Comparison of ENCODE assay signal across 1 cellular context in the genomic region with DNA sequence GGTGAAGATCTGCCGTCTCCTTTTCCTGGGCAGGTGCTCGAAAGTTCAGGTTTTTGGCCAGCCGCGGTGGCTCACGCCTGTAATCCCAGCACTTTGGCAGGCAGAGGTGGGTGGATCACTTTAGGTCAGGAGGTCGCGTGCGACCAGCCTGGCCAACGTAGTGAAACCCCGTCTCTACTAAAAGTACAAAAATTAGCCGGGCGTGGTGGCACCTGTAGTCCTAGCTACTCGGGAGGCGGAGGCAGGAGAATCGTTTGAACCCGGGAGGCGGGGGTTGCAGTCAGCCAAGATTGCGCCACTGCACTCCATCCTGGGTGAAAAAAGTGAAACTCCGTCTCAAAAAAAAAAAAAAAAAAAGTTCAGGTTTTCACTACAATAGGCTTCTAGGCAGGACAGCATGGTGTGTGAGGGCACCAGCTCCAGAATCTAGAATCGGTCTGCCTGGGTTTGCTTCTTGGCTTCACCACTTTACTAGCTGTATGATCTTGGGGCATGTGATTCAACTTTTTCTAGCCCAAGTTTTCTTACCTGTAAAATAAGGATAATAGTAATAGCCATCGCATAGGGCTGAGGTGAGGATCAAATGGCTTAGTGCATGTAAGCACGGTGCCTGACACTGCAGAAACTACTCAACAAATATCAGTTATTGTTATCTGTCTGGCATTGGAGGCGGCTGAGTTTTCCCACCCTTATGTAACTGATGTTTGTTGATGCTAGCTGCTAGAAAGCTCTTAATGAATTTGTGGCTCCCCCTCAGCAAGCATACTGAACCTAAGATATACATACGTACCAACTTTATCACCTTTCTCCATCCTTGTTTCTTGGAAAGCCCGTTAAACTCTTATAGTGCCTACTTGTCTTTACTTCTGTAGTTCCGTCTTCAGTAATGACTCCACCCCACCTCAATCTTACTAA.
TF ChIP-seq lines count a peak whose summit lies in the region.

No MANE protein-coding gene starts in this region.

TF ChIP-seq in GM12878, 131 proteins besides CTCF, POLR2A, EP300 and RAD21 (continued from another document):
- no peak for TF ChIP-seq MTA2 (IDR thresholded peaks at IDR 0.05; ENCODE audit: low read depth)
- no peak for TF ChIP-seq SIN3A (IDR thresholded peaks at IDR 0.05; ENCODE audit: low read depth, low read length)
- TF ChIP-seq, protein P1, sequence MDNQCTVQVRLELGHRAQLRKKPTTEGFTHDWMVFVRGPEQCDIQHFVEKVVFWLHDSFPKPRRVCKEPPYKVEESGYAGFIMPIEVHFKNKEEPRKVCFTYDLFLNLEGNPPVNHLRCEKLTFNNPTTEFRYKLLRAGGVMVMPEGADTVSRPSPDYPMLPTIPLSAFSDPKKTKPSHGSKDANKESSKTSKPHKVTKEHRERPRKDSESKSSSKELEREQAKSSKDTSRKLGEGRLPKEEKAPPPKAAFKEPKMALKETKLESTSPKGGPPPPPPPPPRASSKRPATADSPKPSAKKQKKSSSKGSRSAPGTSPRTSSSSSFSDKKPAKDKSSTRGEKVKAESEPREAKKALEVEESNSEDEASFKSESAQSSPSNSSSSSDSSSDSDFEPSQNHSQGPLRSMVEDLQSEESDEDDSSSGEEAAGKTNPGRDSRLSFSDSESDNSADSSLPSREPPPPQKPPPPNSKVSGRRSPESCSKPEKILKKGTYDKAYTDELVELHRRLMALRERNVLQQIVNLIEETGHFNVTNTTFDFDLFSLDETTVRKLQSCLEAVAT (IDR thresholded peaks at IDR 0.05), result 0 out of 2 replicates have a peak, but pooled peaks have one; percentile 32
- TF ChIP-seq NR2F1 (conservative IDR thresholded peaks at IDR 0.05), result peak; percentile 49; the same call in 1 of the 2 replicates
- TF ChIP-seq CEBPB (IDR thresholded peaks at IDR 0.05; ENCODE audit: borderline replicate concordance in 1 of 2, low read depth in 2 of 2, low read length in 2 of 2), result no peak
- TF ChIP-seq BHLHE40 (IDR thresholded peaks at IDR 0.05; ENCODE audit: borderline replicate concordance in 1 of 2, low read depth in 2 of 2, low read length in 1 of 2), result peak in 1 of 2 experiments; percentile 51; a peak in 1 of 4 replicates
